ENCODE assay signal across 8 cellular contexts in the genomic region with DNA sequence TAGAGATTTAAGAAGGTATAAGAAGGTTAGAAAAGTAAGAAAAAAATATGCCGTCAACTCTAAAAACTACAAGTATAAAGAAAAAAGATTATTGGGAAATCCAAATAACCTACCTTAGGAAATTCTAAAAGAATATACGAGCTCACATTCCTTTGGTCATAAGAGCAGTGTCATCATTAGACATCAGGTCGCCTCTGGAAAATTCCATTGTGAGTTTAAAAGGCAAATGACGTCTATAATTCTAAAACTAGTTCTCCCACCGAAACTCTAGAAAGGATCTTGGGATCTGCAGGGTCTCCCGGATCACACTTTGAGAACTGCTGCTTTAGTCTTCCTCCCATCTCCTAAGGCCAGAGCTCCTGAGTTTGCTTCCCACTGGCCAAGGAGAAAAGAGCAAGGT. TPM values are rescaled to one million over a fixed set of nuclear protein-coding genes. Genes with fewer than 3 reads are reported as not detected.
A peak's percentile ranks its signal among the peaks of the same experiment; 100 is the strongest.
DNase-seq lines count a peak whose midpoint lies in the region; ATAC-seq and TF ChIP-seq lines count a peak whose summit lies in the region.

No MANE protein-coding gene starts in this region.

- no peaks in the 10 kb centered on the region for H3K27me3 Mint-ChIP-seq in stimulated activated naive CD8-positive, alpha-beta T cell treated with anti-CD3 and anti-CD28 coated beads, Interleukin-15, Interleukin-2, amounts not matched to agents 100 ng/mL and 50 ng/mL, for 24 hours
- no peaks in the 10 kb centered on the region for H3K27me3 Mint-ChIP-seq in activated naive CD8-positive, alpha-beta T cell treated with anti-CD3 and anti-CD28 coated beads for 36 hours

- intact Hi-C loops in vagina (cut with DNase I) = loop anchor here (5.0 kb wide), 1 partner anchor 120 kb away; no protein-coding TSS in a partner anchor
- intact Hi-C loops in posterior cingulate gyrus (cut with DNase I) = loop anchor here (1.0 to 2.0 kb wide), 2 partner anchors 116 to 120 kb away; partner anchors contain the start of gene PRDX4

- H3K27me3 ChIP-seq in vagina = no peaks in the 10 kb centered on the region

- no peak for ATAC-seq in stimulated activated naive CD8-positive, alpha-beta T cell treated with anti-CD3 and anti-CD28 coated beads, Interleukin-15, Interleukin-2, amounts not matched to agents 100 U/mL and 50 U/mL, for 24 hours
- ATAC-seq in activated CD4-positive, CD25-positive, alpha-beta regulatory T cell treated with anti-CD3 and anti-CD28 coated beads, Interleukin-2, amount 50 U/mL, for 24 hours = no peak

- H3K4me1 Mint-ChIP-seq in stimulated activated naive CD8-positive, alpha-beta T cell treated with anti-CD3 and anti-CD28 coated beads, Interleukin-15, Interleukin-2, amounts not matched to agents 100 ng/mL and 50 ng/mL, for 24 hours (ENCODE audit: low read depth) = peaks cover 43% of the 10 kb centered on the region
- H3K4me1 Mint-ChIP-seq in activated naive CD8-positive, alpha-beta T cell treated with anti-CD3 and anti-CD28 coated beads for 36 hours = peaks cover 26% of the 10 kb centered on the region

- no peak for DNase-seq in stimulated activated naive CD8-positive, alpha-beta T cell treated with anti-CD3 and anti-CD28 coated beads, Interleukin-15, Interleukin-2, amounts not matched to agents 100 U/mL and 50 U/mL, for 24 hours
- DNase-seq in activated naive CD8-positive, alpha-beta T cell treated with anti-CD3 and anti-CD28 coated beads for 36 hours = no peak
- peak; percentile 14 to 63 for DNase-seq in lung microvascular endothelial cell (ENCODE audit: low read depth in 2 of 2)
- no peak for DNase-seq in vagina (ENCODE audit: extremely low spot score in 2 of 2)
- DNase-seq in posterior cingulate gyrus = no peak
- no peak for DNase-seq in C1 segment of cervical spinal cord (lab: John Stamatoyannopoulos, UW)

- no peak overlapping the region for H3K27ac ChIP-seq in vagina

- H3K9me3 ChIP-seq in vagina = no peaks in the 10 kb centered on the region

- H3K4me3 ChIP-seq in vagina = peak overlapping the region; percentile 51 to 64

- no peak for TF ChIP-seq POLR2A in vagina (IDR thresholded peaks at IDR 0.05)

- H3K27ac Mint-ChIP-seq in stimulated activated naive CD8-positive, alpha-beta T cell treated with anti-CD3 and anti-CD28 coated beads, Interleukin-15, Interleukin-2, amounts not matched to agents 100 ng/mL and 50 ng/mL, for 24 hours = peak overlapping the region; percentile 91
- H3K27ac Mint-ChIP-seq in activated naive CD8-positive, alpha-beta T cell treated with anti-CD3 and anti-CD28 coated beads for 36 hours = peak overlapping the region; percentile 94

- H3K4me3 Mint-ChIP-seq in stimulated activated naive CD8-positive, alpha-beta T cell treated with anti-CD3 and anti-CD28 coated beads, Interleukin-15, Interleukin-2, amounts not matched to agents 100 ng/mL and 50 ng/mL, for 24 hours = peak overlapping the region; percentile 93
- H3K4me3 Mint-ChIP-seq in activated naive CD8-positive, alpha-beta T cell treated with anti-CD3 and anti-CD28 coated beads for 36 hours = peak overlapping the region; percentile 95

- H3K36me3 ChIP-seq in vagina = no peaks in the 10 kb centered on the region

- no peaks in the 10 kb centered on the region for H3K9me3 Mint-ChIP-seq in stimulated activated naive CD8-positive, alpha-beta T cell treated with anti-CD3 and anti-CD28 coated beads, Interleukin-15, Interleukin-2, amounts not matched to agents 100 ng/mL and 50 ng/mL, for 24 hours
- no peaks in the 10 kb centered on the region for H3K9me3 Mint-ChIP-seq in activated naive CD8-positive, alpha-beta T cell treated with anti-CD3 and anti-CD28 coated beads for 36 hours

- TF ChIP-seq CTCF in vagina (IDR thresholded peaks at IDR 0.05) = no peak

- H3K4me1 ChIP-seq in vagina = no peaks in the 10 kb centered on the region

- H3K36me3 Mint-ChIP-seq in stimulated activated naive CD8-positive, alpha-beta T cell treated with anti-CD3 and anti-CD28 coated beads, Interleukin-15, Interleukin-2, amounts not matched to agents 100 ng/mL and 50 ng/mL, for 24 hours (ENCODE audit: low read depth) = peaks cover 24% of the 10 kb centered on the region
- peaks cover 30% of the 10 kb centered on the region for H3K36me3 Mint-ChIP-seq in activated naive CD8-positive, alpha-beta T cell treated with anti-CD3 and anti-CD28 coated beads for 36 hours

RNA-seq across cellular contexts. Expression of gene SAT1, which starts 0.5 kb away (rescaled TPM):
- total RNA-seq in activated naive CD8-positive, alpha-beta T cell treated with anti-CD3 and anti-CD28 coated beads for 36 hours = 10 to 100 TPM; 70.5 to 71.8 TPM
- 85.7 and 147 TPM in 2 replicates for total RNA-seq in lung microvascular endothelial cell
- 389 TPM for total RNA-seq in vagina

RNA-seq across cellular contexts. Expression of gene ACOT9, which starts 39.4 kb away (rescaled TPM):
- total RNA-seq in activated naive CD8-positive, alpha-beta T cell treated with anti-CD3 and anti-CD28 coated beads for 36 hours = 10 to 100 TPM; 22.1 to 23.1 TPM
- total RNA-seq in lung microvascular endothelial cell = 54.6 and 61.0 TPM in 2 replicates
- 39.0 TPM for total RNA-seq in vagina

Comparison
In these comparisons a context has a peak if more than half of its experiments do, and no peak if none do; other contexts are left out.
1. DNase-seq: peak in lung microvascular endothelial cell (2 of 2); none in stimulated activated naive CD8-positive, alpha-beta T cell treated with anti-CD3 and anti-CD28 coated beads, Interleukin-15, Interleukin-2, amounts not matched to agents 100 U/mL and 50 U/mL, for 24 hours (single experiment), activated naive CD8-positive, alpha-beta T cell treated with anti-CD3 and anti-CD28 coated beads for 36 hours (single experiment), vagina (0 of 2), posterior cingulate gyrus (0 of 10) and C1 segment of cervical spinal cord (0 of 14).